ENCODE assay signal across 19 cellular contexts in genomic region chr10:57420881-57421280, GRCh38.
DNase-seq lines count a peak whose midpoint lies in the region; ATAC-seq and TF ChIP-seq lines count a peak whose summit lies in the region.
"Had no signal": no experiment of that assay in that cellular context is flagged by ENCODE, and none has a peak within 500 bp of the region (broad histone marks: within the 10 kb centered on the region; RNA-seq: fewer than 3 reads in every experiment).

No MANE protein-coding gene starts in this region.

- H4K20me1 ChIP-seq in PC-3 (ENCODE audit: low read length) = no peaks in the 10 kb centered on the region

- no peak overlapping the region for H3K27ac ChIP-seq in PC-3 (ENCODE audit: low read length)
- H3K27ac ChIP-seq: GM23248, HL-60 had no signal

- H3K27me3 ChIP-seq in HAP-1 (ENCODE audit: low read depth) = no peaks in the 10 kb centered on the region
- no peaks in the 10 kb centered on the region for H3K27me3 ChIP-seq in PC-3 (ENCODE audit: low read length)
- H3K27me3 ChIP-seq: BE2C had no signal

- peaks cover 10% of the 10 kb centered on the region for H3K4me1 Mint-ChIP-seq in neural crest cell
- no peaks in the 10 kb centered on the region for H3K4me1 Mint-ChIP-seq in HFFc6 (ENCODE audit: low read depth)
- H3K4me1 Mint-ChIP-seq: CD4-positive, CD25-positive, alpha-beta regulatory T cell; CD8-positive, alpha-beta memory T cell had no signal

- no peak for TF ChIP-seq CTCF in GM12865 (IDR thresholded peaks at IDR 0.05; ENCODE audit: insufficient read depth, low read depth, low read length, missing control alignments)
- no peak for TF ChIP-seq CTCF in PC-3 (conservative IDR thresholded peaks at IDR 0.05; ENCODE audit: low read depth, low read length)
- no peak for TF ChIP-seq CTCF in neural crest cell (conservative IDR thresholded peaks at IDR 0.05)
- no peak for TF ChIP-seq CTCF in HFFc6 (IDR thresholded peaks at IDR 0.05)

- 0 out of 2 replicates have a peak overlapping the region, but pooled peaks have one; percentile 17 for H2AFZ ChIP-seq in PC-3 (ENCODE audit: low read length)
- H2AFZ ChIP-seq: GM23248 had no signal

- DNase-seq in GM12865 (ENCODE audit: low read depth) (peak; percentile 3), HAP-1 (ENCODE audit: low spot score in 2 of 2) (peak; percentile 8 to 98), PC-3 (no peak), neural crest cell (ENCODE audit: low read depth, low spot score) (no peak), GM19238 (ENCODE audit: insufficient read length, low spot score) (no peak), HFFc6 (no peak)
- DNase-seq: ACHN; BE2C; C1 segment of cervical spinal cord; CD4-positive, CD25-positive, alpha-beta regulatory T cell; CD8-positive, alpha-beta memory T cell; COR-L47; DMS 273 treated with DMSO at 0.1 percent for 48 hours; GM23248; IMR-90 had no signal

- peaks cover 27% of the 10 kb centered on the region for H3K4me1 ChIP-seq in HAP-1
- H3K4me1 ChIP-seq in PC-3 (ENCODE audit: insufficient read depth, low read length) = no peaks in the 10 kb centered on the region
- H3K4me1 ChIP-seq: BE2C had no signal

- no peaks in the 10 kb centered on the region for H3K36me3 Mint-ChIP-seq in neural crest cell (ENCODE audit: low read depth)
- no peaks in the 10 kb centered on the region for H3K36me3 Mint-ChIP-seq in HFFc6 (ENCODE audit: low read depth)
- H3K36me3 Mint-ChIP-seq: CD4-positive, CD25-positive, alpha-beta regulatory T cell; CD8-positive, alpha-beta memory T cell had no signal

- CTCF ChIA-PET in PC-3 (lab: Charles Lee) = no interaction called here

- H3K4me2 ChIP-seq in PC-3 (ENCODE audit: low read length) = no peak overlapping the region

- H3K4me3 Mint-ChIP-seq in neural crest cell = no peak overlapping the region
- H3K4me3 Mint-ChIP-seq in HFFc6 = no peak overlapping the region
- H3K4me3 Mint-ChIP-seq: CD4-positive, CD25-positive, alpha-beta regulatory T cell; CD8-positive, alpha-beta memory T cell had no signal

- no peak for ATAC-seq in PC-3
- no peak for ATAC-seq in GM18873 (IDR thresholded peaks at IDR 0.05; ENCODE audit: low FRiP score, unreplicated experiment)
- ATAC-seq: HCT116, K562 had no signal

- H3K36me3 ChIP-seq in HAP-1 (replicated peaks) (no peaks in the 10 kb centered on the region), PC-3 (ENCODE audit: low read depth, low read length) (no peaks in the 10 kb centered on the region)
- H3K36me3 ChIP-seq: BE2C had no signal

- peaks cover 6% of the 10 kb centered on the region for H3K9me3 Mint-ChIP-seq in neural crest cell
- peaks cover 19% of the 10 kb centered on the region for H3K9me3 Mint-ChIP-seq in HFFc6

- intact Hi-C loops in PC-3 (cut with micrococcal nuclease) = no loop called here

- no TSS peak for BruUV-seq in PC-3 (replicated peaks; lab: Mats Ljungman, UMichigan)

- H3K27me3 Mint-ChIP-seq in neural crest cell (ENCODE audit: low read depth) = no peaks in the 10 kb centered on the region
- no peaks in the 10 kb centered on the region for H3K27me3 Mint-ChIP-seq in HFFc6 (ENCODE audit: insufficient read depth)
- H3K27me3 Mint-ChIP-seq: CD4-positive, CD25-positive, alpha-beta regulatory T cell; CD8-positive, alpha-beta memory T cell had no signal

- H3K79me2 ChIP-seq in PC-3 (ENCODE audit: low read length) = no peaks in the 10 kb centered on the region

- no peak overlapping the region for H3K9ac ChIP-seq in PC-3 (ENCODE audit: low read length)
- H3K9ac ChIP-seq: GM23248 had no signal

- H3F3A ChIP-seq in PC-3 (ENCODE audit: low read length, unreplicated experiment) = no peaks in the 10 kb centered on the region

- POLR2A ChIA-PET in PC-3 (lab: Charles Lee; ENCODE audit: unreplicated experiment) = no interaction called here

- in situ Hi-C loops in HAP-1 (cut with MboI; ENCODE audit: low sequenced_read_pairs) = no loop called here

- H3K4me3 ChIP-seq in GM12865 (ENCODE audit: low read depth, low read length) = no peak overlapping the region
- H3K4me3 ChIP-seq in HAP-1 = no peak overlapping the region
- no peak overlapping the region for H3K4me3 ChIP-seq in PC-3 (ENCODE audit: low read length)
- H3K4me3 ChIP-seq: GM23248, K562 had no signal

- no peaks in the 10 kb centered on the region for H3K9me2 ChIP-seq in PC-3 (replicated peaks; ENCODE audit: low read length)

- H3K9me3 ChIP-seq in HAP-1 (no peaks in the 10 kb centered on the region), PC-3 (ENCODE audit: low read length) (no peaks in the 10 kb centered on the region)
- H3K9me3 ChIP-seq: BE2C had no signal

- H3K27ac Mint-ChIP-seq in neural crest cell (ENCODE audit: unreplicated experiment) = peak overlapping the region; percentile 29
- no peak overlapping the region for H3K27ac Mint-ChIP-seq in HFFc6
- H3K27ac Mint-ChIP-seq: CD4-positive, CD25-positive, alpha-beta regulatory T cell; CD8-positive, alpha-beta memory T cell had no signal

Comparison
In these comparisons a context has a peak if more than half of its experiments do, and no peak if none do; other contexts are left out.
1. DNase-seq: peak in GM12865 (single experiment) and HAP-1 (2 of 2); none in PC-3 (single experiment), neural crest cell (single experiment), GM19238 (single experiment) and HFFc6 (single experiment).